1 cellular context compared by ENCODE assay signal in the genomic region with DNA sequence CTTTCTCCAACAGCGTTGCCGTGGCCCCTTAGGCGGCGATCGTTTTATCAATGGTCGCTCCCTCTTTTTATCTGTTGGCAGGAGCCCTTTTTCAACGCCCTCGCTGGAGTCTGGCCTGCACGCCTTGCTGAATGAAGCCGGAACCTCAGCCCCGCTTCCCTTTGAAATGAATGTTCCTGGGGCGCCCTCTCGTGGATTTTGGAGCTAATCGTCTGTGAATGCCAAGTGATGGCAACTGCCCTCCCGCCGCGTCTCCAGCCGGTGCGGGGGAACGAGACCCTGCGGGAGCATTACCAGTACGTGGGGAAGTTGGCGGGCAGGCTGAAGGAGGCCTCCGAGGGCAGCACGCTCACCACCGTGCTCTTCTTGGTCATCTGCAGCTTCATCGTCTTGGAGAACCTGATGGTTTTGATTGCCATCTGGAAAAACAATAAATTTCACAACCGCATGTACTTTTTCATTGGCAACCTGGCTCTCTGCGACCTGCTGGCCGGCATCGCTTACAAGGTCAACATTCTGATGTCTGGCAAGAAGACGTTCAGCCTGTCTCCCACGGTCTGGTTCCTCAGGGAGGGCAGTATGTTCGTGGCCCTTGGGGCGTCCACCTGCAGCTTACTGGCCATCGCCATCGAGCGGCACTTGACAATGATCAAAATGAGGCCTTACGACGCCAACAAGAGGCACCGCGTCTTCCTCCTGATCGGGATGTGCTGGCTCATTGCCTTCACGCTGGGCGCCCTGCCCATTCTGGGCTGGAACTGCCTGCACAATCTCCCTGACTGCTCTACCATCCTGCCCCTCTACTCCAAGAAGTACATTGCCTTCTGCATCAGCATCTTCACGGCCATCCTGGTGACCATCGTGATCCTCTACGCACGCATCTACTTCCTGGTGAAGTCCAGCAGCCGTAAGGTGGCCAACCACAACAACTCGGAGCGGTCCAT.
TF ChIP-seq lines count a peak whose summit lies in the region.

No MANE protein-coding gene starts in this region.

TF ChIP-seq in HepG2, 621 proteins besides CTCF, POLR2A, EP300 and RAD21 (continued from another document and continues in another):
- TF ChIP-seq, protein P1, sequence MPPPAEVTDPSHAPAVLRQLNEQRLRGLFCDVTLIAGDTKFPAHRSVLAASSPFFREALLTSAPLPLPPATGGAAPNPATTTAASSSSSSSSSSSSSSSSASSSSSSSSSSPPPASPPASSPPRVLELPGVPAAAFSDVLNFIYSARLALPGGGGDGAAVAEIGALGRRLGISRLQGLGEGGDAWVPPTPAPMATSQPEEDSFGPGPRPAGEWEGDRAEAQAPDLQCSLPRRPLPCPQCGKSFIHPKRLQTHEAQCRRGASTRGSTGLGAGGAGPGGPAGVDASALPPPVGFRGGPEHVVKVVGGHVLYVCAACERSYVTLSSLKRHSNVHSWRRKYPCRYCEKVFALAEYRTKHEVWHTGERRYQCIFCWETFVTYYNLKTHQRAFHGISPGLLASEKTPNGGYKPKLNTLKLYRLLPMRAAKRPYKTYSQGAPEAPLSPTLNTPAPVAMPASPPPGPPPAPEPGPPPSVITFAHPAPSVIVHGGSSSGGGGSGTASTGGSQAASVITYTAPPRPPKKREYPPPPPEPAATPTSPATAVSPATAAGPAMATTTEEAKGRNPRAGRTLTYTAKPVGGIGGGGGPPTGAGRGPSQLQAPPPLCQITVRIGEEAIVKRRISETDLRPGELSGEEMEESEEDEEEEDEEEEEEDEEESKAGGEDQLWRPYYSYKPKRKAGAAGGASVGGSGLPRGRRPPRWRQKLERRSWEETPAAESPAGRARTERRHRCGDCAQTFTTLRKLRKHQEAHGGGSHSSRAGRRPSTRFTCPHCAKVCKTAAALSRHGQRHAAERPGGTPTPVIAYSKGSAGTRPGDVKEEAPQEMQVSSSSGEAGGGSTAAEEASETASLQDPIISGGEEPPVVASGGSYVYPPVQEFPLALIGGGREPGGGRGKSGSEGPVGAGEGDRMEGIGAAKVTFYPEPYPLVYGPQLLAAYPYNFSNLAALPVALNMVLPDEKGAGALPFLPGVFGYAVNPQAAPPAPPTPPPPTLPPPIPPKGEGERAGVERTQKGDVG (CRISPR knock-in tag; IDR thresholded peaks at IDR 0.05; ENCODE audit: borderline replicate concordance): no peak
- TF ChIP-seq MTA1 (CRISPR knock-in tag; IDR thresholded peaks at IDR 0.05; ENCODE audit: borderline replicate concordance) (no peak), ZFP1 (CRISPR knock-in tag; IDR thresholded peaks at IDR 0.05) (no peak), TP53 (CRISPR knock-in tag; conservative IDR thresholded peaks at IDR 0.05) (no peak), RAD51 (IDR thresholded peaks at IDR 0.05; ENCODE audit: borderline replicate concordance) (no peak), U2AF1 (optimal IDR thresholded peaks at IDR 0.05; ENCODE audit: low read depth, low read length) (no peak), KLF16 (CRISPR knock-in tag; IDR thresholded peaks at IDR 0.05) (no peak), GABPB1 (CRISPR knock-in tag; IDR thresholded peaks at IDR 0.05) (peak; percentile 32; the same call in 1 of the 2 replicates), ZNF572 (CRISPR knock-in tag; IDR thresholded peaks at IDR 0.05) (no peak), NFKB2 (CRISPR knock-in tag; IDR thresholded peaks at IDR 0.05; ENCODE audit: borderline replicate concordance) (0 out of 2 replicates have a peak, but pooled peaks have one; percentile 27), NFIB (CRISPR knock-in tag; IDR thresholded peaks at IDR 0.05; ENCODE audit: borderline replicate concordance) (no peak), GATAD2A (CRISPR knock-in tag; IDR thresholded peaks at IDR 0.05) (no peak), ZNF788 (CRISPR knock-in tag; IDR thresholded peaks at IDR 0.05; ENCODE audit: borderline replicate concordance) (no peak), MYC (CRISPR knock-in tag; IDR thresholded peaks at IDR 0.05; ENCODE audit: borderline replicate concordance) (no peak), CHCHD3 (CRISPR knock-in tag; IDR thresholded peaks at IDR 0.05) (no peak), THAP11 (CRISPR knock-in tag; IDR thresholded peaks at IDR 0.05) (no peak), ZBTB8A (CRISPR knock-in tag; IDR thresholded peaks at IDR 0.05; ENCODE audit: borderline replicate concordance, low read depth) (no peak), WIZ (CRISPR knock-in tag; IDR thresholded peaks at IDR 0.05) (no peak), DNMT3B (CRISPR knock-in tag; conservative IDR thresholded peaks at IDR 0.05) (no peak), KMT2A (CRISPR knock-in tag; IDR thresholded peaks at IDR 0.05) (no peak), BRCA1 (CRISPR knock-in tag; IDR thresholded peaks at IDR 0.05) (no peak), FOXJ3 (CRISPR knock-in tag; IDR thresholded peaks at IDR 0.05; ENCODE audit: borderline replicate concordance) (no peak), STAG1 (CRISPR knock-in tag; IDR thresholded peaks at IDR 0.05) (peak; percentile 94)
- TF ChIP-seq, protein P2, sequence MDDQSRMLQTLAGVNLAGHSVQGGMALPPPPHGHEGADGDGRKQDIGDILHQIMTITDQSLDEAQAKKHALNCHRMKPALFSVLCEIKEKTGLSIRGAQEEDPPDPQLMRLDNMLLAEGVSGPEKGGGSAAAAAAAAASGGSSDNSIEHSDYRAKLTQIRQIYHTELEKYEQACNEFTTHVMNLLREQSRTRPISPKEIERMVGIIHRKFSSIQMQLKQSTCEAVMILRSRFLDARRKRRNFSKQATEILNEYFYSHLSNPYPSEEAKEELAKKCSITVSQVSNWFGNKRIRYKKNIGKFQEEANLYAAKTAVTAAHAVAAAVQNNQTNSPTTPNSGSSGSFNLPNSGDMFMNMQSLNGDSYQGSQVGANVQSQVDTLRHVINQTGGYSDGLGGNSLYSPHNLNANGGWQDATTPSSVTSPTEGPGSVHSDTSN (CRISPR knock-in tag; IDR thresholded peaks at IDR 0.05; ENCODE audit: borderline replicate concordance): no peak
- TF ChIP-seq, protein P3, sequence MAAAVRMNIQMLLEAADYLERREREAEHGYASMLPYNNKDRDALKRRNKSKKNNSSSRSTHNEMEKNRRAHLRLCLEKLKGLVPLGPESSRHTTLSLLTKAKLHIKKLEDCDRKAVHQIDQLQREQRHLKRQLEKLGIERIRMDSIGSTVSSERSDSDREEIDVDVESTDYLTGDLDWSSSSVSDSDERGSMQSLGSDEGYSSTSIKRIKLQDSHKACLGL (CRISPR knock-in tag; IDR thresholded peaks at IDR 0.05): no peak
- TF ChIP-seq, protein P4, sequence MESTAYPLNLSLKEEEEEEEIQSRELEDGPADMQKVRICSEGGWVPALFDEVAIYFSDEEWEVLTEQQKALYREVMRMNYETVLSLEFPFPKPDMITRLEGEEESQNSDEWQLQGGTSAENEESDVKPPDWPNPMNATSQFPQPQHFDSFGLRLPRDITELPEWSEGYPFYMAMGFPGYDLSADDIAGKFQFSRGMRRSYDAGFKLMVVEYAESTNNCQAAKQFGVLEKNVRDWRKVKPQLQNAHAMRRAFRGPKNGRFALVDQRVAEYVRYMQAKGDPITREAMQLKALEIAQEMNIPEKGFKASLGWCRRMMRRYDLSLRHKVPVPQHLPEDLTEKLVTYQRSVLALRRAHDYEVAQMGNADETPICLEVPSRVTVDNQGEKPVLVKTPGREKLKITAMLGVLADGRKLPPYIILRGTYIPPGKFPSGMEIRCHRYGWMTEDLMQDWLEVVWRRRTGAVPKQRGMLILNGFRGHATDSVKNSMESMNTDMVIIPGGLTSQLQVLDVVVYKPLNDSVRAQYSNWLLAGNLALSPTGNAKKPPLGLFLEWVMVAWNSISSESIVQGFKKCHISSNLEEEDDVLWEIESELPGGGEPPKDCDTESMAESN (CRISPR knock-in tag; conservative IDR thresholded peaks at IDR 0.05): no peak
- TF ChIP-seq, protein P5, sequence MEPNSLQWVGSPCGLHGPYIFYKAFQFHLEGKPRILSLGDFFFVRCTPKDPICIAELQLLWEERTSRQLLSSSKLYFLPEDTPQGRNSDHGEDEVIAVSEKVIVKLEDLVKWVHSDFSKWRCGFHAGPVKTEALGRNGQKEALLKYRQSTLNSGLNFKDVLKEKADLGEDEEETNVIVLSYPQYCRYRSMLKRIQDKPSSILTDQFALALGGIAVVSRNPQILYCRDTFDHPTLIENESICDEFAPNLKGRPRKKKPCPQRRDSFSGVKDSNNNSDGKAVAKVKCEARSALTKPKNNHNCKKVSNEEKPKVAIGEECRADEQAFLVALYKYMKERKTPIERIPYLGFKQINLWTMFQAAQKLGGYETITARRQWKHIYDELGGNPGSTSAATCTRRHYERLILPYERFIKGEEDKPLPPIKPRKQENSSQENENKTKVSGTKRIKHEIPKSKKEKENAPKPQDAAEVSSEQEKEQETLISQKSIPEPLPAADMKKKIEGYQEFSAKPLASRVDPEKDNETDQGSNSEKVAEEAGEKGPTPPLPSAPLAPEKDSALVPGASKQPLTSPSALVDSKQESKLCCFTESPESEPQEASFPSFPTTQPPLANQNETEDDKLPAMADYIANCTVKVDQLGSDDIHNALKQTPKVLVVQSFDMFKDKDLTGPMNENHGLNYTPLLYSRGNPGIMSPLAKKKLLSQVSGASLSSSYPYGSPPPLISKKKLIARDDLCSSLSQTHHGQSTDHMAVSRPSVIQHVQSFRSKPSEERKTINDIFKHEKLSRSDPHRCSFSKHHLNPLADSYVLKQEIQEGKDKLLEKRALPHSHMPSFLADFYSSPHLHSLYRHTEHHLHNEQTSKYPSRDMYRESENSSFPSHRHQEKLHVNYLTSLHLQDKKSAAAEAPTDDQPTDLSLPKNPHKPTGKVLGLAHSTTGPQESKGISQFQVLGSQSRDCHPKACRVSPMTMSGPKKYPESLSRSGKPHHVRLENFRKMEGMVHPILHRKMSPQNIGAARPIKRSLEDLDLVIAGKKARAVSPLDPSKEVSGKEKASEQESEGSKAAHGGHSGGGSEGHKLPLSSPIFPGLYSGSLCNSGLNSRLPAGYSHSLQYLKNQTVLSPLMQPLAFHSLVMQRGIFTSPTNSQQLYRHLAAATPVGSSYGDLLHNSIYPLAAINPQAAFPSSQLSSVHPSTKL (CRISPR knock-in tag; IDR thresholded peaks at IDR 0.05): no peak
- TF ChIP-seq, protein P6, sequence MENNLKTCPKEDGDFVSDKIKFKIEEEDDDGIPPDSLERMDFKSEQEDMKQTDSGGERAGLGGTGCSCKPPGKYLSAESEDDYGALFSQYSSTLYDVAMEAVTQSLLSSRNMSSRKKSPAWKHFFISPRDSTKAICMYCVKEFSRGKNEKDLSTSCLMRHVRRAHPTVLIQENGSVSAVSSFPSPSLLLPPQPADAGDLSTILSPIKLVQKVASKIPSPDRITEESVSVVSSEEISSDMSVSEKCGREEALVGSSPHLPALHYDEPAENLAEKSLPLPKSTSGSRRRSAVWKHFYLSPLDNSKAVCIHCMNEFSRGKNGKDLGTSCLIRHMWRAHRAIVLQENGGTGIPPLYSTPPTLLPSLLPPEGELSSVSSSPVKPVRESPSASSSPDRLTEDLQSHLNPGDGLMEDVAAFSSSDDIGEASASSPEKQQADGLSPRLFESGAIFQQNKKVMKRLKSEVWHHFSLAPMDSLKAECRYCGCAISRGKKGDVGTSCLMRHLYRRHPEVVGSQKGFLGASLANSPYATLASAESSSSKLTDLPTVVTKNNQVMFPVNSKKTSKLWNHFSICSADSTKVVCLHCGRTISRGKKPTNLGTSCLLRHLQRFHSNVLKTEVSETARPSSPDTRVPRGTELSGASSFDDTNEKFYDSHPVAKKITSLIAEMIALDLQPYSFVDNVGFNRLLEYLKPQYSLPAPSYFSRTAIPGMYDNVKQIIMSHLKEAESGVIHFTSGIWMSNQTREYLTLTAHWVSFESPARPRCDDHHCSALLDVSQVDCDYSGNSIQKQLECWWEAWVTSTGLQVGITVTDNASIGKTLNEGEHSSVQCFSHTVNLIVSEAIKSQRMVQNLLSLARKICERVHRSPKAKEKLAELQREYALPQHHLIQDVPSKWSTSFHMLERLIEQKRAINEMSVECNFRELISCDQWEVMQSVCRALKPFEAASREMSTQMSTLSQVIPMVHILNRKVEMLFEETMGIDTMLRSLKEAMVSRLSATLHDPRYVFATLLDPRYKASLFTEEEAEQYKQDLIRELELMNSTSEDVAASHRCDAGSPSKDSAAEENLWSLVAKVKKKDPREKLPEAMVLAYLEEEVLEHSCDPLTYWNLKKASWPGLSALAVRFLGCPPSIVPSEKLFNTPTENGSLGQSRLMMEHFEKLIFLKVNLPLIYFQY (CRISPR knock-in tag; IDR thresholded peaks at IDR 0.05; ENCODE audit: borderline replicate concordance): no peak
- TF ChIP-seq, protein P7, sequence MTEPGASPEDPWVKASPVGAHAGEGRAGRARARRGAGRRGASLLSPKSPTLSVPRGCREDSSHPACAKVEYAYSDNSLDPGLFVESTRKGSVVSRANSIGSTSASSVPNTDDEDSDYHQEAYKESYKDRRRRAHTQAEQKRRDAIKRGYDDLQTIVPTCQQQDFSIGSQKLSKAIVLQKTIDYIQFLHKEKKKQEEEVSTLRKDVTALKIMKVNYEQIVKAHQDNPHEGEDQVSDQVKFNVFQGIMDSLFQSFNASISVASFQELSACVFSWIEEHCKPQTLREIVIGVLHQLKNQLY (CRISPR knock-in tag; IDR thresholded peaks at IDR 0.05): no peak
- TF ChIP-seq, protein P8, sequence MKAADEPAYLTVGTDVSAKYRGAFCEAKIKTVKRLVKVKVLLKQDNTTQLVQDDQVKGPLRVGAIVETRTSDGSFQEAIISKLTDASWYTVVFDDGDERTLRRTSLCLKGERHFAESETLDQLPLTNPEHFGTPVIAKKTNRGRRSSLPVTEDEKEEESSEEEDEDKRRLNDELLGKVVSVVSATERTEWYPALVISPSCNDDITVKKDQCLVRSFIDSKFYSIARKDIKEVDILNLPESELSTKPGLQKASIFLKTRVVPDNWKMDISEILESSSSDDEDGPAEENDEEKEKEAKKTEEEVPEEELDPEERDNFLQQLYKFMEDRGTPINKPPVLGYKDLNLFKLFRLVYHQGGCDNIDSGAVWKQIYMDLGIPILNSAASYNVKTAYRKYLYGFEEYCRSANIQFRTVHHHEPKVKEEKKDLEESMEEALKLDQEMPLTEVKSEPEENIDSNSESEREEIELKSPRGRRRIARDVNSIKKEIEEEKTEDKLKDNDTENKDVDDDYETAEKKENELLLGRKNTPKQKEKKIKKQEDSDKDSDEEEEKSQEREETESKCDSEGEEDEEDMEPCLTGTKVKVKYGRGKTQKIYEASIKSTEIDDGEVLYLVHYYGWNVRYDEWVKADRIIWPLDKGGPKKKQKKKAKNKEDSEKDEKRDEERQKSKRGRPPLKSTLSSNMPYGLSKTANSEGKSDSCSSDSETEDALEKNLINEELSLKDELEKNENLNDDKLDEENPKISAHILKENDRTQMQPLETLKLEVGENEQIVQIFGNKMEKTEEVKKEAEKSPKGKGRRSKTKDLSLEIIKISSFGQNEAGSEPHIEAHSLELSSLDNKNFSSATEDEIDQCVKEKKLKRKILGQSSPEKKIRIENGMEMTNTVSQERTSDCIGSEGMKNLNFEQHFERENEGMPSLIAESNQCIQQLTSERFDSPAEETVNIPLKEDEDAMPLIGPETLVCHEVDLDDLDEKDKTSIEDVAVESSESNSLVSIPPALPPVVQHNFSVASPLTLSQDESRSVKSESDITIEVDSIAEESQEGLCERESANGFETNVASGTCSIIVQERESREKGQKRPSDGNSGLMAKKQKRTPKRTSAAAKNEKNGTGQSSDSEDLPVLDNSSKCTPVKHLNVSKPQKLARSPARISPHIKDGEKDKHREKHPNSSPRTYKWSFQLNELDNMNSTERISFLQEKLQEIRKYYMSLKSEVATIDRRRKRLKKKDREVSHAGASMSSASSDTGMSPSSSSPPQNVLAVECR (CRISPR knock-in tag; IDR thresholded peaks at IDR 0.05; ENCODE audit: borderline replicate concordance): no peak
- TF ChIP-seq, protein P9, sequence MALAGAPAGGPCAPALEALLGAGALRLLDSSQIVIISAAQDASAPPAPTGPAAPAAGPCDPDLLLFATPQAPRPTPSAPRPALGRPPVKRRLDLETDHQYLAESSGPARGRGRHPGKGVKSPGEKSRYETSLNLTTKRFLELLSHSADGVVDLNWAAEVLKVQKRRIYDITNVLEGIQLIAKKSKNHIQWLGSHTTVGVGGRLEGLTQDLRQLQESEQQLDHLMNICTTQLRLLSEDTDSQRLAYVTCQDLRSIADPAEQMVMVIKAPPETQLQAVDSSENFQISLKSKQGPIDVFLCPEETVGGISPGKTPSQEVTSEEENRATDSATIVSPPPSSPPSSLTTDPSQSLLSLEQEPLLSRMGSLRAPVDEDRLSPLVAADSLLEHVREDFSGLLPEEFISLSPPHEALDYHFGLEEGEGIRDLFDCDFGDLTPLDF (CRISPR knock-in tag; IDR thresholded peaks at IDR 0.05): no peak
